19 cellular contexts compared by ENCODE assay signal in the genomic region with DNA sequence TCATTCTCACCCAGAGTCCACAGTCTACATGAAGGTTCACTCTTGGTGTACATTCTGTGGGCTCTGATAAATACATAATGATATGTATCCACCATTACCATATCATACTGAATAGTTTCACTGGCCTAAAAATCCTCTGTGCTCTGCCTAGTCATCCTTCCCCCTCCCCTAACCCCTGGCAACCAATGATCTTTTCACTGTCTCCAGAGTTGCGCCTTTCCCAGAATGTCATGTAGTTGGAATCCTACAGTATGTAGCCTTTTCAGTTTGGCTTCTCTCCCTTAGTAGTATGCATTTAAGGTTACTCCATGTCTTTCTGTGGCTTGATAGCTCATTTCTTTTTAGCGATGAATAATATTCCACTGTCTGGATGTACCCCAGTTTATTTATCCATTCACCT.
"Had no signal": no experiment of that assay in that cellular context is flagged by ENCODE, and none has a peak within 500 bp of the region (broad histone marks: within the 10 kb centered on the region; RNA-seq: fewer than 3 reads in every experiment).

No MANE protein-coding gene starts in this region.

- H3K4me1 ChIP-seq: testis had no signal

- H3K36me3 ChIP-seq: sigmoid colon, spleen, upper lobe of left lung, WERI-Rb-1 had no signal

- H3K4me3 ChIP-seq: body of pancreas, sigmoid colon, spleen, testis, upper lobe of left lung had no signal

- DNase-seq: activated CD4-positive, alpha-beta T cell treated with anti-CD3 and anti-CD28 coated beads for 1 hour; activated CD4-positive, alpha-beta T cell treated with anti-CD3 and anti-CD28 coated beads, Interleukin-2, amount 50 U/mL, for 4 hours; activated gamma-delta T cell treated with Interleukin-2 at 50 U/mL for 16 hours; activated T-cell treated with anti-CD3 and anti-CD28 coated beads for 4 hours; amygdala; body of pancreas; occipital lobe; posterior cingulate gyrus; sigmoid colon; spleen; stimulated activated CD4-positive, alpha-beta T cell treated with anti-CD3 and anti-CD28 coated beads, Interleukin-4, amount 100 ng/mL, for 4 hours; T1000; testis; upper lobe of left lung; WERI-Rb-1 had no signal

- H3K27me3 ChIP-seq: body of pancreas, sigmoid colon, spleen, testis, upper lobe of left lung had no signal

- H3K27me3 Mint-ChIP-seq: stimulated activated memory B cell treated with anti-CD40 and anti-IgM and Interleukin-4, amounts not matched to agents 10 μg/mL and 1 μg/mL and 100 μg/mL, for 72 hours had no signal

- H3K4me3 Mint-ChIP-seq: activated T-helper 1 cell treated with anti-CD3 and anti-CD28 coated beads, Interleukin-12 subunit alpha, Interleukin-12 subunit beta, Interleukin-2, Interleukin-4 antibody, amounts not matched to agents 30 ng/mL and 10 ng/mL and 1 ng/mL, durations not matched to agents 14 hours and 24 hours and 36 hours; memory B cell; stimulated activated memory B cell treated with anti-CD40 and anti-IgM and Interleukin-4, amounts not matched to agents 10 μg/mL and 1 μg/mL and 100 μg/mL, for 72 hours had no signal

- H3K36me3 Mint-ChIP-seq: activated naive CD4-positive, alpha-beta T cell treated with anti-CD3 and anti-CD28 coated beads, Interleukin-2, amount 50 U/mL, for 72 hours; memory B cell; stimulated activated memory B cell treated with anti-CD40 and anti-IgM and Interleukin-4, amounts not matched to agents 10 μg/mL and 1 μg/mL and 100 μg/mL, for 72 hours had no signal

- H3K9me3 Mint-ChIP-seq: activated naive CD4-positive, alpha-beta T cell treated with anti-CD3 and anti-CD28 coated beads, Interleukin-2, amount 50 U/mL, for 72 hours; activated T-helper 1 cell treated with anti-CD3 and anti-CD28 coated beads, Interleukin-12 subunit alpha, Interleukin-12 subunit beta, Interleukin-2, Interleukin-4 antibody, amounts not matched to agents 30 ng/mL and 10 ng/mL and 1 ng/mL, durations not matched to agents 14 hours and 24 hours and 36 hours; memory B cell; stimulated activated memory B cell treated with anti-CD40 and anti-IgM and Interleukin-4, amounts not matched to agents 10 μg/mL and 1 μg/mL and 100 μg/mL, for 72 hours had no signal

- H3K27ac Mint-ChIP-seq: activated naive CD4-positive, alpha-beta T cell treated with anti-CD3 and anti-CD28 coated beads, Interleukin-2, amount 50 U/mL, for 72 hours; activated T-helper 1 cell treated with anti-CD3 and anti-CD28 coated beads, Interleukin-12 subunit alpha, Interleukin-12 subunit beta, Interleukin-2, Interleukin-4 antibody, amounts not matched to agents 30 ng/mL and 10 ng/mL and 1 ng/mL, durations not matched to agents 14 hours and 24 hours and 36 hours; memory B cell; stimulated activated memory B cell treated with anti-CD40 and anti-IgM and Interleukin-4, amounts not matched to agents 10 μg/mL and 1 μg/mL and 100 μg/mL, for 72 hours had no signal

- H3K9me3 ChIP-seq: body of pancreas, sigmoid colon, spleen, testis, upper lobe of left lung had no signal

- H3K27ac ChIP-seq: body of pancreas, sigmoid colon, spleen, testis, upper lobe of left lung, WERI-Rb-1 had no signal

- H3K4me1 Mint-ChIP-seq: memory B cell; stimulated activated memory B cell treated with anti-CD40 and anti-IgM and Interleukin-4, amounts not matched to agents 10 μg/mL and 1 μg/mL and 100 μg/mL, for 72 hours had no signal

- ATAC-seq: activated naive CD4-positive, alpha-beta T cell treated with anti-CD3 and anti-CD28 coated beads, Interleukin-2, amount 50 U/mL, for 72 hours; body of pancreas; stimulated activated memory B cell treated with anti-CD40 and anti-IgM and Interleukin-4, amounts not matched to agents 10 μg/mL and 1 μg/mL and 100 μg/mL, for 72 hours had no signal
